Comparison of ENCODE assay signal across 15 cellular contexts in genomic region chr6:82711992-82712788, GRCh38.
DNase-seq lines count a peak whose midpoint lies in the region; ATAC-seq and TF ChIP-seq lines count a peak whose summit lies in the region.
"Had no signal": no experiment of that assay in that cellular context is flagged by ENCODE, and none has a peak within 500 bp of the region (broad histone marks: within the 10 kb centered on the region; RNA-seq: fewer than 3 reads in every experiment).

No MANE protein-coding gene starts in this region.

- peaks cover 4% of the 10 kb centered on the region for H3K27me3 Mint-ChIP-seq in activated naive CD8-positive, alpha-beta T cell treated with anti-CD3 and anti-CD28 coated beads for 36 hours
- H3K27me3 Mint-ChIP-seq: IgD-negative memory B cell had no signal

- no peak overlapping the region for H3K27ac Mint-ChIP-seq in activated naive CD8-positive, alpha-beta T cell treated with anti-CD3 and anti-CD28 coated beads for 36 hours
- H3K27ac Mint-ChIP-seq: endodermal cell, IgD-negative memory B cell, immature natural killer cell had no signal

- TF ChIP-seq EP300 in gastroesophageal sphincter (IDR thresholded peaks at IDR 0.05) = no peak

- peak overlapping the region; percentile 74 to 81 (median 77) for H3K27ac ChIP-seq in gastroesophageal sphincter

- H3K4me3 Mint-ChIP-seq in activated naive CD8-positive, alpha-beta T cell treated with anti-CD3 and anti-CD28 coated beads for 36 hours = no peak overlapping the region
- H3K4me3 Mint-ChIP-seq: endodermal cell, immature natural killer cell, nephron progenitor cell had no signal

- TF ChIP-seq CTCF in gastroesophageal sphincter (IDR thresholded peaks at IDR 0.05) = no peak

- intact Hi-C loops in posterior vena cava (cut with DNase I) = no loop called here

- H3K36me3 Mint-ChIP-seq in activated naive CD8-positive, alpha-beta T cell treated with anti-CD3 and anti-CD28 coated beads for 36 hours = no peaks in the 10 kb centered on the region
- H3K36me3 Mint-ChIP-seq: IgD-negative memory B cell had no signal

- H3K4me1 ChIP-seq in gastroesophageal sphincter = peaks cover 3 to 26% (median 19%) of the 10 kb centered on the region in 3 donors

- peaks cover 0 to 13% (median 0%) of the 10 kb centered on the region in 3 donors for H3K9me3 ChIP-seq in gastroesophageal sphincter

- DNase-seq in GM04504 (ENCODE audit: low read depth) (peak; percentile 48), amniotic epithelial cell (ENCODE audit: low read depth) (peak; percentile 84), posterior vena cava (ENCODE audit: low spot score) (peak; percentile 76), ACHN (no peak), ecto neural progenitor cell (ENCODE audit: low spot score) (no peak), NCI-H1417 treated with DMSO at 0.1 percent for 48 hours (lab: John Stamatoyannopoulos, UW) (no peak)
- no peak for DNase-seq in activated naive CD8-positive, alpha-beta T cell treated with anti-CD3 and anti-CD28 coated beads for 36 hours
- DNase-seq: endodermal cell; immature natural killer cell; nephron progenitor cell; stimulated activated CD4-positive, alpha-beta T cell treated with anti-CD3 and anti-CD28 coated beads, Interleukin-15, amount 100 ng/mL, for 24 hours; T1000 had no signal

- no peaks in the 10 kb centered on the region for H3K27me3 ChIP-seq in gastroesophageal sphincter

- H3K9me3 Mint-ChIP-seq in activated naive CD8-positive, alpha-beta T cell treated with anti-CD3 and anti-CD28 coated beads for 36 hours = peaks cover 4% of the 10 kb centered on the region

- TF ChIP-seq POLR2A in gastroesophageal sphincter (IDR thresholded peaks at IDR 0.05) = no peak

- WGBS in gastroesophageal sphincter (ENCODE audit: low coverage in 1 of 2), 2 donors = 37 to 54% methylated on average over 4 of the region's 4 CpGs

- peak; percentile 87 for ATAC-seq in gastroesophageal sphincter
- ATAC-seq: PC-3 had no signal

- no peak overlapping the region for H3K4me3 ChIP-seq in gastroesophageal sphincter

- H3K36me3 ChIP-seq in gastroesophageal sphincter = no peaks in the 10 kb centered on the region

- in situ Hi-C loops in ACHN (cut with HindIII; ENCODE audit: low pct_ligation_motif_present, low pct_unique_long_range_greater_than_20kb, low sequenced_read_pairs) = no loop called here

- H3K4me1 Mint-ChIP-seq in activated naive CD8-positive, alpha-beta T cell treated with anti-CD3 and anti-CD28 coated beads for 36 hours = no peaks in the 10 kb centered on the region
- H3K4me1 Mint-ChIP-seq: IgD-negative memory B cell, immature natural killer cell had no signal

Comparison
In these comparisons a context has a peak if more than half of its experiments do, and no peak if none do; other contexts are left out.
1. DNase-seq: peak in GM04504 (single experiment), amniotic epithelial cell (single experiment) and posterior vena cava (single experiment); none in activated naive CD8-positive, alpha-beta T cell treated with anti-CD3 and anti-CD28 coated beads for 36 hours (single experiment), ACHN (single experiment), ecto neural progenitor cell (single experiment) and NCI-H1417 treated with DMSO at 0.1 percent for 48 hours (single experiment).